ENCODE assay signal across 8 cellular contexts in the genomic region with DNA sequence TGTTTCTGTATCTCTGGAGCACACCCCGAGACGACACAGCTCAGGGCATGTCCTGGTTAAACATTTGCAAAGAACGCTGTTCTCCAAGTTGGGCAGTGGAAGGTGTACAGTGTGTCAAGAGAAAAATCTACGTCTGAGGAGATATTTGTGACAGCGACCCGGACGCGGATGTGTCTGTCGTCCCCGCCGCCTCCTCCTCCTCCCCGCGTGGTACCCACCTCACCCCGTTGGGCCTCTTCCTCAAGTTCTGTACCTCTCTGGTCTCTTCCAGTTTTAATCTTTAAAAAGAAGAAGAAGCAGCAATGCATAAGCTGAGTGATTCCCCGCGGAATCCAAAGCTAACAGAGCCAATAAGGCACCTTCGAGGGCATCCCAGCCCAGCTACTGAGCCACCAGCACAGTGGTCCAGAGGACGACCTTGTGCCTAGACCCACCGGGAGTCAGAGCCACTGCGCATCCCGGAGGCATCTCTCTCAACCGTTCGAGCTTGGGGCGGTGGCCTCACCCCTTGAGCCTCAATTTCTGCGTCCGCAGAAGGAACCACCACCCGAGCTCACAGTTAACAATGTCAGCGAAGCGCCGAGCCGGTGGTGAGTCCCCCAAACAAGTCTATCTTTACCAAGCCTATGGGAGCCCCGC. TPM values are rescaled to one million over a fixed set of nuclear protein-coding genes. Genes with fewer than 3 reads are reported as not detected.
DNase-seq lines count a peak whose midpoint lies in the region; ATAC-seq and TF ChIP-seq lines count a peak whose summit lies in the region.

No MANE protein-coding gene starts in this region.

- peaks cover 18% of the 10 kb centered on the region for H3K4me1 ChIP-seq in SJSA1 (replicated peaks)

- no peaks in the 10 kb centered on the region for H3K27me3 Mint-ChIP-seq in stimulated activated naive CD8-positive, alpha-beta T cell treated with anti-CD3 and anti-CD28 coated beads, Interleukin-15, Interleukin-2, amounts not matched to agents 100 ng/mL and 50 ng/mL, for 24 hours

- no peak for TF ChIP-seq CTCF in brain microvascular endothelial cell (IDR thresholded peaks at IDR 0.05; ENCODE audit: low read depth, low read length, missing control alignments)

- in situ Hi-C loops in brain microvascular endothelial cell (cut with HindIII; ENCODE audit: low pct_ligation_motif_present, low sequenced_read_pairs) = no loop called here

- H3K27me3 ChIP-seq in SJSA1 (replicated peaks) (no peaks in the 10 kb centered on the region), brain microvascular endothelial cell (replicated peaks) (no peaks in the 10 kb centered on the region)

- H3K36me3 Mint-ChIP-seq in stimulated activated naive CD8-positive, alpha-beta T cell treated with anti-CD3 and anti-CD28 coated beads, Interleukin-15, Interleukin-2, amounts not matched to agents 100 ng/mL and 50 ng/mL, for 24 hours (ENCODE audit: low read depth) = peaks cover 43% of the 10 kb centered on the region

- no peaks in the 10 kb centered on the region for H3K9me3 Mint-ChIP-seq in stimulated activated naive CD8-positive, alpha-beta T cell treated with anti-CD3 and anti-CD28 coated beads, Interleukin-15, Interleukin-2, amounts not matched to agents 100 ng/mL and 50 ng/mL, for 24 hours

- H3K27ac Mint-ChIP-seq in stimulated activated naive CD8-positive, alpha-beta T cell treated with anti-CD3 and anti-CD28 coated beads, Interleukin-15, Interleukin-2, amounts not matched to agents 100 ng/mL and 50 ng/mL, for 24 hours = peak overlapping the region; percentile 94

- H3K4me1 Mint-ChIP-seq in stimulated activated naive CD8-positive, alpha-beta T cell treated with anti-CD3 and anti-CD28 coated beads, Interleukin-15, Interleukin-2, amounts not matched to agents 100 ng/mL and 50 ng/mL, for 24 hours (ENCODE audit: low read depth) = peaks cover 51% of the 10 kb centered on the region

- DNase-seq in SJSA1 (ENCODE audit: low read depth in 1 of 2, low spot score in 2 of 2) = no peak
- no peak for DNase-seq in brain microvascular endothelial cell
- DNase-seq in left kidney (ENCODE audit: low read depth, low spot score) = peak; percentile 9
- no peak for DNase-seq in KG1 (lab: John Stamatoyannopoulos, UW)
- no peak for DNase-seq in GM19238 (ENCODE audit: insufficient read length, low spot score)

- H3K36me3 ChIP-seq in SJSA1 = peaks cover 37% of the 10 kb centered on the region
- peaks cover 24% of the 10 kb centered on the region for H3K36me3 ChIP-seq in brain microvascular endothelial cell (replicated peaks)

- peak overlapping the region; percentile 81 for H3K4me3 ChIP-seq in SJSA1
- H3K4me3 ChIP-seq in brain microvascular endothelial cell (ENCODE audit: low read depth, low read length) = peak overlapping the region; percentile 96

- H3K4me3 Mint-ChIP-seq in stimulated activated naive CD8-positive, alpha-beta T cell treated with anti-CD3 and anti-CD28 coated beads, Interleukin-15, Interleukin-2, amounts not matched to agents 100 ng/mL and 50 ng/mL, for 24 hours = peak overlapping the region; percentile 95

- no peaks in the 10 kb centered on the region for H3K9me3 ChIP-seq in SJSA1 (replicated peaks)

- ATAC-seq in GM18520 (IDR thresholded peaks at IDR 0.05; ENCODE audit: unreplicated experiment) = peak; percentile 10
- ATAC-seq in HG02870 (IDR thresholded peaks at IDR 0.05; ENCODE audit: unreplicated experiment) = peak; percentile 20

- H3K27ac ChIP-seq in SJSA1 = no peak overlapping the region
- peak overlapping the region; percentile 23 for H3K27ac ChIP-seq in brain microvascular endothelial cell

RNA-seq across cellular contexts. Expression of a gene that starts 0.5 kb away (rescaled TPM):
- 56.2 and 59.3 TPM in 2 replicates for total RNA-seq in SJSA1 (2014; rRNA removed; shearing (Covaris generic))

RNA-seq across cellular contexts. Expression of a gene that starts 0.7 kb away (rescaled TPM):
- 2.1 and 3.4 TPM in 2 replicates for total RNA-seq in SJSA1 (2014; rRNA removed; shearing (Covaris generic))

RNA-seq across cellular contexts. Expression of a gene that starts 10.7 kb away (rescaled TPM):
- 29.4 and 42.8 TPM in 2 replicates for total RNA-seq in SJSA1 (2014; rRNA removed; shearing (Covaris generic))

RNA-seq across cellular contexts. Expression of a gene that starts 31.6 kb away (rescaled TPM):
- total RNA-seq in SJSA1 (2014; rRNA removed; shearing (Covaris generic)) = 24.9 and 38.3 TPM in 2 replicates
